ENCODE assay signal across 11 cellular contexts in the genomic region with DNA sequence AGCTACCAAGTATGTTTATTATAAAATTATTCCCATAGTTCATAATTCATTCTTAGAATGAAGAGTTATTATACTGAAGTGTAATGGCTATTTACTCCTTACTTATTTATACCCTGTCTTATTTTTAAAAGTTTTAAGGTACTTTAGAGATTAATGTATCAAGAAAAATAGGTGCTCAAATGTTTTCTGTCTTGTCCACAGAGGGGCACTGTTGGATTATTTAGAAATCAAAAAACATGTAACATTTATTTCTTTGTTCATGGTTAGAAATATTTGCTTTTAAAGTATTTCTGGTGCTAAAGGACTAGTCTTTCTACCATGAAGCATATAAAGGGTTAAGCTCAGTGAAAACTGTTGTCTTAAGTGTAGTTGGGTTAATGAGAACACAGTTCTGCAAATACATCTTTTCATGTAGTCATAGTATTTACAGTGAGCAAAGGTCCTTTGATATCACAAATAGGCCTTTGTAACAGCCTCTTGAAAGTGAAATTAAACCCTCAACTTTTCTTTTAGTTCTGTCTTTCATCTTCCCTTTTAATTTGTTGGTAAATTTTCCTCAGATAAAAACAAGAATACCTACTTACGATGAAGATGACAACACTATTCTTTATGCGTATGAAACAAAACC. TPM values are rescaled to one million over a fixed set of nuclear protein-coding genes. Genes with fewer than 3 reads are reported as not detected.
DNase-seq lines count a peak whose midpoint lies in the region; ATAC-seq and TF ChIP-seq lines count a peak whose summit lies in the region.
"Had no signal": no experiment of that assay in that cellular context is flagged by ENCODE, and none has a peak within 500 bp of the region (broad histone marks: within the 10 kb centered on the region; RNA-seq: fewer than 3 reads in every experiment).

No MANE protein-coding gene starts in this region.

- no peak overlapping the region for H3K4me3 Mint-ChIP-seq in activated CD8-positive, alpha-beta T cell treated with anti-CD3 and anti-CD28 coated beads for 36 hours
- no peak overlapping the region for H3K4me3 Mint-ChIP-seq in activated CD8-positive, alpha-beta T cell treated with anti-CD3 and anti-CD28 coated beads, Interleukin-2, amount 10 ng/mL, durations not matched to agents 7 days and 5 days
- H3K4me3 Mint-ChIP-seq: T-cell had no signal

- no peaks in the 10 kb centered on the region for H3K27me3 Mint-ChIP-seq in activated CD8-positive, alpha-beta T cell treated with anti-CD3 and anti-CD28 coated beads for 36 hours
- peaks cover 10% of the 10 kb centered on the region for H3K27me3 Mint-ChIP-seq in activated CD8-positive, alpha-beta T cell treated with anti-CD3 and anti-CD28 coated beads, Interleukin-2, amount 10 ng/mL, durations not matched to agents 7 days and 5 days (ENCODE audit: low read depth)

- no peaks in the 10 kb centered on the region for H3K9me3 Mint-ChIP-seq in activated CD8-positive, alpha-beta T cell treated with anti-CD3 and anti-CD28 coated beads for 36 hours
- H3K9me3 Mint-ChIP-seq in activated CD8-positive, alpha-beta T cell treated with anti-CD3 and anti-CD28 coated beads, Interleukin-2, amount 10 ng/mL, durations not matched to agents 7 days and 5 days (ENCODE audit: insufficient read depth), result no peaks in the 10 kb centered on the region
- H3K9me3 Mint-ChIP-seq: T-cell had no signal

- WGBS in transverse colon (ENCODE audit: low coverage in 1 of 2), 2 donors, result 31 to 50% methylated on average over 2 of the region's 2 CpGs

- POLR2A ChIA-PET in activated CD8-positive, alpha-beta T cell treated with anti-CD3 and anti-CD28 coated beads for 36 hours (lab: Charles Lee), result no interaction called here
- POLR2A ChIA-PET in activated CD8-positive, alpha-beta T cell treated with anti-CD3 and anti-CD28 coated beads, Interleukin-2, amount 10 ng/mL, durations not matched to agents 7 days and 5 days (lab: Charles Lee), result no interaction called here

- peaks cover 0 to 3% (median 1%) of the 10 kb centered on the region in 4 donors for H3K4me1 ChIP-seq in transverse colon

- H3K4me1 Mint-ChIP-seq in activated CD8-positive, alpha-beta T cell treated with anti-CD3 and anti-CD28 coated beads for 36 hours (ENCODE audit: low read depth), result peaks cover 24% of the 10 kb centered on the region
- peaks cover 8% of the 10 kb centered on the region for H3K4me1 Mint-ChIP-seq in activated CD8-positive, alpha-beta T cell treated with anti-CD3 and anti-CD28 coated beads, Interleukin-2, amount 10 ng/mL, durations not matched to agents 7 days and 5 days (ENCODE audit: low read depth)

- H3K36me3 ChIP-seq in transverse colon, result no peaks in the 10 kb centered on the region

- no peak for DNase-seq in activated CD8-positive, alpha-beta T cell treated with anti-CD3 and anti-CD28 coated beads for 36 hours
- no peak for DNase-seq in activated CD8-positive, alpha-beta T cell treated with anti-CD3 and anti-CD28 coated beads, Interleukin-2, amount 10 ng/mL, durations not matched to agents 7 days and 5 days
- DNase-seq in RPMI7951 (ENCODE audit: low read depth) (peak; percentile 3), fibroblast of villous mesenchyme (ENCODE audit: low read depth) (peak; percentile 13), transverse colon (no peak)
- no peak for DNase-seq in stimulated activated CD8-positive, alpha-beta memory T cell treated with anti-CD3 and anti-CD28 coated beads, Interleukin-4, amount 100 ng/mL, for 48 hours
- DNase-seq: activated T-cell treated with anti-CD3 and anti-CD28 coated beads, Interleukin-2, amount 50 U/mL, for 1 hour; midbrain; T-cell had no signal

- no peaks in the 10 kb centered on the region for H3K36me3 Mint-ChIP-seq in activated CD8-positive, alpha-beta T cell treated with anti-CD3 and anti-CD28 coated beads for 36 hours (ENCODE audit: low read depth)
- H3K36me3 Mint-ChIP-seq in activated CD8-positive, alpha-beta T cell treated with anti-CD3 and anti-CD28 coated beads, Interleukin-2, amount 10 ng/mL, durations not matched to agents 7 days and 5 days (ENCODE audit: low read depth), result no peaks in the 10 kb centered on the region
- H3K36me3 Mint-ChIP-seq: T-cell had no signal

- CTCF ChIA-PET in activated CD8-positive, alpha-beta T cell treated with anti-CD3 and anti-CD28 coated beads for 36 hours (lab: Charles Lee), result interaction anchor here (1.2 to 1.5 kb wide), 3 partner anchors 16 to 632 kb away, joined by 3 to 6 read pairs (median 5); no protein-coding TSS in a partner anchor
- CTCF ChIA-PET in activated CD8-positive, alpha-beta T cell treated with anti-CD3 and anti-CD28 coated beads, Interleukin-2, amount 10 ng/mL, durations not matched to agents 7 days and 5 days (lab: Charles Lee), result interaction anchor here (1.1 to 1.3 kb wide), 2 partner anchors 210 to 632 kb away, joined by 3 to 4 read pairs; no protein-coding TSS in a partner anchor

- peak; percentile 40 for TF ChIP-seq CTCF in activated CD8-positive, alpha-beta T cell treated with anti-CD3 and anti-CD28 coated beads for 36 hours (IDR thresholded peaks at IDR 0.05)
- TF ChIP-seq CTCF in fibroblast of villous mesenchyme (IDR thresholded peaks at IDR 0.05; ENCODE audit: insufficient read depth, low read depth, low read length), result peak; percentile 23
- TF ChIP-seq CTCF in transverse colon (IDR thresholded peaks at IDR 0.05), result peak in 4 of 5 experiments; percentile 10 to 29 (median 16)

- no peaks in the 10 kb centered on the region for H3K27me3 ChIP-seq in transverse colon

- H3K9me3 ChIP-seq in transverse colon, result no peaks in the 10 kb centered on the region

- no peak for TF ChIP-seq POLR2A in transverse colon (IDR thresholded peaks at IDR 0.05)

- H3K4me3 ChIP-seq in fibroblast of villous mesenchyme (ENCODE audit: low read depth, low read length), result no peak overlapping the region
- no peak overlapping the region for H3K4me3 ChIP-seq in transverse colon

- TF ChIP-seq EP300 in transverse colon (IDR thresholded peaks at IDR 0.05; ENCODE audit: low read depth), result no peak

- intact Hi-C loops in activated CD8-positive, alpha-beta T cell treated with anti-CD3 and anti-CD28 coated beads for 36 hours (cut with micrococcal nuclease), result no loop called here
- intact Hi-C loops in transverse colon (cut with DNase I; ENCODE audit: low total_unique reads), result loop anchor here (5.0 kb wide), 1 partner anchor 1142 kb away; no protein-coding TSS in a partner anchor

- in situ Hi-C loops in transverse colon (cut with MboI; ENCODE audit: low pct_ligation_motif_present in 1 of 4, low pct_unique_long_range_greater_than_20kb in 1 of 4, low sequenced_read_pairs in 3 of 4), result loop anchor here in 1 of 4 donors (25.0 kb wide), 1 partner anchor 1592 kb away; a partner anchor contains a TSS

- ATAC-seq in activated CD8-positive, alpha-beta T cell treated with anti-CD3 and anti-CD28 coated beads for 36 hours, result no peak
- no peak for ATAC-seq in activated CD8-positive, alpha-beta T cell treated with anti-CD3 and anti-CD28 coated beads, Interleukin-2, amount 10 ng/mL, durations not matched to agents 7 days and 5 days
- ATAC-seq in HG03025 (IDR thresholded peaks at IDR 0.05; ENCODE audit: low FRiP score, unreplicated experiment) (no peak), GM18907 (IDR thresholded peaks at IDR 0.05; ENCODE audit: unreplicated experiment) (no peak)
- ATAC-seq: T-cell had no signal

- H3K27ac ChIP-seq in transverse colon, result no peak overlapping the region

- H3K27ac Mint-ChIP-seq in activated CD8-positive, alpha-beta T cell treated with anti-CD3 and anti-CD28 coated beads for 36 hours, result no peak overlapping the region
- H3K27ac Mint-ChIP-seq in activated CD8-positive, alpha-beta T cell treated with anti-CD3 and anti-CD28 coated beads, Interleukin-2, amount 10 ng/mL, durations not matched to agents 7 days and 5 days, result no peak overlapping the region
- H3K27ac Mint-ChIP-seq: T-cell had no signal

RNA-seq across cellular contexts. Expression of a gene that starts 7.7 kb away (rescaled TPM):
- 1 to 10 TPM; 4.1 to 4.6 TPM for total RNA-seq in activated CD8-positive, alpha-beta T cell treated with anti-CD3 and anti-CD28 coated beads for 36 hours
- 1 to 10 TPM; 5.7 to 6.1 TPM for total RNA-seq in activated CD8-positive, alpha-beta T cell treated with anti-CD3 and anti-CD28 coated beads, Interleukin-2, amount 10 ng/mL, durations not matched to agents 7 days and 5 days
- total RNA-seq in RPMI7951 (2014; rRNA removed; shearing (Covaris generic)), result 19.9 and 30.0 TPM in 2 replicates
- 5.8 and 12.5 TPM in 2 replicates for total RNA-seq in fibroblast of villous mesenchyme
- 10 to 100 TPM in 3 of 4 donors, 1 to 10 TPM in 1; 9.7 to 21.1 (median 13.8) TPM for total RNA-seq in transverse colon

Comparison
In these comparisons a context has a peak if more than half of its experiments do, and no peak if none do; other contexts are left out.
1. DNase-seq: peak in RPMI7951 (single experiment) and fibroblast of villous mesenchyme (single experiment); none in activated CD8-positive, alpha-beta T cell treated with anti-CD3 and anti-CD28 coated beads for 36 hours (single experiment), activated CD8-positive, alpha-beta T cell treated with anti-CD3 and anti-CD28 coated beads, Interleukin-2, amount 10 ng/mL, durations not matched to agents 7 days and 5 days (single experiment), transverse colon (single experiment) and stimulated activated CD8-positive, alpha-beta memory T cell treated with anti-CD3 and anti-CD28 coated beads, Interleukin-4, amount 100 ng/mL, for 48 hours (single experiment).
2. Peak in every context shown above with its lines, with median percentiles within 50 percentile points of each other: CTCF ChIP-seq.